ENCODE assay signal across 2 cellular contexts in genomic region chr11:8671651-8672062, GRCh38.
TF ChIP-seq lines count a peak whose summit lies in the region.

No MANE protein-coding gene starts in this region.

TF ChIP-seq in H1, 55 proteins besides CTCF, POLR2A, EP300 and RAD21:
- no peak for TF ChIP-seq GTF2F1 (IDR thresholded peaks at IDR 0.05; ENCODE audit: borderline replicate concordance, low read depth, low read length)
- TF ChIP-seq TEAD4 (IDR thresholded peaks at IDR 0.05; ENCODE audit: low read depth, low read length), result no peak
- no peak for TF ChIP-seq SIN3A (conservative IDR thresholded peaks at IDR 0.05 in 1 of 2, IDR thresholded peaks at IDR 0.05 in 1 of 2; ENCODE audit: low read depth in 1 of 2, low read length in 2 of 2)
- TF ChIP-seq MAFK (IDR thresholded peaks at IDR 0.05; ENCODE audit: low read depth, low read length), result no peak
- TF ChIP-seq GABPA (IDR thresholded peaks at IDR 0.05; ENCODE audit: borderline replicate concordance, insufficient read depth, low read length), result no peak
- TF ChIP-seq NANOG (IDR thresholded peaks at IDR 0.05; ENCODE audit: insufficient read depth, low read depth, low read length, poor library complexity, severe bottlenecking), result no peak
- TF ChIP-seq ATF3 (IDR thresholded peaks at IDR 0.05; ENCODE audit: insufficient read depth, low read depth, low read length), result no peak
- TF ChIP-seq E2F6 (IDR thresholded peaks at IDR 0.05), result no peak
- no peak for TF ChIP-seq POU5F1 (IDR thresholded peaks at IDR 0.05; ENCODE audit: low read depth, low read length)
- no peak for TF ChIP-seq HDAC2 (IDR thresholded peaks at IDR 0.05; ENCODE audit: borderline replicate concordance in 1 of 2, low read depth in 2 of 2, low read length in 2 of 2)
- no peak for TF ChIP-seq BRCA1 (IDR thresholded peaks at IDR 0.05; ENCODE audit: low read depth, low read length)
- no peak for TF ChIP-seq TAF1 (IDR thresholded peaks at IDR 0.05; ENCODE audit: low read depth, low read length)
- TF ChIP-seq CHD1 (IDR thresholded peaks at IDR 0.05; ENCODE audit: low read depth, low read length), result no peak
- no peak; the same call in 1 of the 2 replicates for TF ChIP-seq POLR2AphosphoS5 (IDR thresholded peaks at IDR 0.05; ENCODE audit: low read depth, low read length)
- no peak for TF ChIP-seq SUZ12 (IDR thresholded peaks at IDR 0.05; ENCODE audit: low read length)
- no peak for TF ChIP-seq BACH1 (IDR thresholded peaks at IDR 0.05; ENCODE audit: low read length)
- TF ChIP-seq ZNF274 (IDR thresholded peaks at IDR 0.05; ENCODE audit: borderline replicate concordance, extremely low read depth, low read length), result no peak
- TF ChIP-seq KDM4A (IDR thresholded peaks at IDR 0.05; ENCODE audit: low read depth, low read length, severe bottlenecking), result no peak

TF ChIP-seq in neural cell, 6 proteins besides CTCF, POLR2A, EP300 and RAD21:
- TF ChIP-seq MXI1 (conservative IDR thresholded peaks at IDR 0.05; ENCODE audit: poor library complexity, severe bottlenecking) (no peak), POLR2AphosphoS5 (IDR thresholded peaks at IDR 0.05) (no peak), SMC3 (conservative IDR thresholded peaks at IDR 0.05; ENCODE audit: poor library complexity) (no peak), EZH2 (IDR thresholded peaks at IDR 0.05; ENCODE audit: borderline replicate concordance, insufficient read depth, low read length, poor library complexity, severe bottlenecking) (no peak), TAF1 (IDR thresholded peaks at IDR 0.05; ENCODE audit: low read depth) (no peak), REST (IDR thresholded peaks at IDR 0.05; ENCODE audit: borderline replicate concordance) (no peak)
TF ChIP-seq in neural cell: peak in this region for 0.
